ENCODE assay signal across 14 cellular contexts in the genomic region with DNA sequence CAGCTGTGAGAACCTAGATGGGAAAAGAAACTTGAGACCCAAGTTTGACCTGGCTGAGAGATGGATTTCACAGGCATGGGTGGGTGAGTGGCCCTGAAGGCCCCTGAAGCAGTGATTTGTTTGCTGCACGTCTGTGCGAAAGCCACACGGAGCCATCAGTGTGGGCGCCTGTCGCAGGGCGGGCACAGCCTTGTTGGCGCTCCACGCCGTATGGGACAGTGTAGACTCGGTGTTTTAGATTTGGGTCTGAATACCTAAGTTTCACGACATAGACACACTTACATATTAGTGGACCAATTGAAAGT.
"Had no signal": no experiment of that assay in that cellular context is flagged by ENCODE, and none has a peak within 500 bp of the region (broad histone marks: within the 10 kb centered on the region; RNA-seq: fewer than 3 reads in every experiment).

No MANE protein-coding gene starts in this region.

- H3K27ac ChIP-seq: esophagus muscularis mucosa, parathyroid adenoma, suprapubic skin, WERI-Rb-1 had no signal

- H3K4me3 ChIP-seq: esophagus muscularis mucosa, lung, suprapubic skin had no signal

- H3K27me3 ChIP-seq: esophagus muscularis mucosa, suprapubic skin had no signal

- H3K9me3 ChIP-seq: esophagus muscularis mucosa, suprapubic skin had no signal

- ATAC-seq: stimulated activated naive CD8-positive, alpha-beta T cell treated with anti-CD3 and anti-CD28 coated beads, Interleukin-15, Interleukin-2, amounts not matched to agents 100 U/mL and 50 U/mL, for 24 hours had no signal

- FAIRE-seq: colon, small intestine had no signal

- DNase-seq: activated CD4-positive, alpha-beta memory T cell treated with anti-CD3 and anti-CD28 coated beads for 36 hours; activated effector memory CD4-positive, alpha-beta T cell treated with Interleukin-2 at 50 U/mL for 16 hours; activated naive CD4-positive, alpha-beta T cell treated with anti-CD3 and anti-CD28 coated beads, Interleukin-2, amount 50 U/mL, for 16 hours; activated T-cell treated with anti-CD3 and anti-CD28 coated beads, Interleukin-2, amount 50 U/mL, for 24 hours; hippocampal formation; naive B cell; small intestine; stimulated activated naive CD8-positive, alpha-beta T cell treated with anti-CD3 and anti-CD28 coated beads, Interleukin-15, Interleukin-2, amounts not matched to agents 100 U/mL and 50 U/mL, for 24 hours; WERI-Rb-1 had no signal

- H2AFZ ChIP-seq: parathyroid adenoma had no signal

- H3K9ac ChIP-seq: parathyroid adenoma had no signal
